16 cellular contexts compared by ENCODE assay signal in genomic region chr11:14635559-14635958, GRCh38. TPM values are rescaled to one million over a fixed set of nuclear protein-coding genes. Genes with fewer than 3 reads are reported as not detected.
DNase-seq lines count a peak whose midpoint lies in the region; ATAC-seq and TF ChIP-seq lines count a peak whose summit lies in the region.
"Had no signal": no experiment of that assay in that cellular context is flagged by ENCODE, and none has a peak within 500 bp of the region (broad histone marks: within the 10 kb centered on the region; RNA-seq: fewer than 3 reads in every experiment).

No MANE protein-coding gene starts in this region.

- 46 to 81% (median 71%) methylated on average over 1 of the region's 1 CpG for WGBS in spleen, 5 donors

- H3K4me1 ChIP-seq in spleen = peaks cover 0 to 59% (median 9%) of the 10 kb centered on the region in 6 donors

- H3K27ac ChIP-seq in spleen = peak overlapping the region in 5 of 8 donors; percentile 47 to 83 (median 71)
- H3K27ac ChIP-seq: cardiac muscle cell, skin epidermis had no signal

- peaks cover 58% of the 10 kb centered on the region for H3K4me1 Mint-ChIP-seq in activated T-cell treated with anti-CD3 and anti-CD28 coated beads, Interleukin-2, amount 50 U/mL, for 24 hours (ENCODE audit: low read depth)
- H3K4me1 Mint-ChIP-seq in activated naive CD8-positive, alpha-beta T cell treated with anti-CD3 and anti-CD28 coated beads, Interleukin-2, amount 50 U/mL, for 24 hours = peaks cover 60% of the 10 kb centered on the region

- no peaks in the 10 kb centered on the region for H3K36me3 ChIP-seq in spleen
- H3K36me3 ChIP-seq: cardiac muscle cell had no signal

- no peaks in the 10 kb centered on the region for H3K9me3 ChIP-seq in spleen

- no peak overlapping the region for H3K4me3 ChIP-seq in spleen
- H3K4me3 ChIP-seq: cardiac muscle cell, skin epidermis had no signal

- H3K9me3 Mint-ChIP-seq in activated T-cell treated with anti-CD3 and anti-CD28 coated beads, Interleukin-2, amount 50 U/mL, for 24 hours = peaks cover 15% of the 10 kb centered on the region
- H3K9me3 Mint-ChIP-seq in activated naive CD8-positive, alpha-beta T cell treated with anti-CD3 and anti-CD28 coated beads, Interleukin-2, amount 50 U/mL, for 24 hours = peaks cover 29% of the 10 kb centered on the region
- H3K9me3 Mint-ChIP-seq: stimulated activated memory B cell treated with anti-CD40 and anti-IgM and Interleukin-4, amounts not matched to agents 10 μg/mL and 1 μg/mL and 100 μg/mL, for 72 hours had no signal

- DNase-seq in activated T-cell treated with anti-CD3 and anti-CD28 coated beads, Interleukin-2, amount 50 U/mL, for 24 hours = no peak
- no peak for DNase-seq in activated T-cell treated with anti-CD3 and anti-CD28 coated beads, Interleukin-2, amount 50 U/mL, for 1 hour
- DNase-seq in MV-4-11 (lab: John Stamatoyannopoulos, UW) = peak; percentile 56
- no peak for DNase-seq in activated naive CD8-positive, alpha-beta T cell treated with anti-CD3 and anti-CD28 coated beads, Interleukin-2, amount 50 U/mL, for 24 hours
- no peak for DNase-seq in spleen
- DNase-seq: activated effector memory CD4-positive, alpha-beta T cell treated with Interleukin-2 at 50 U/mL for 16 hours; effector CD4-positive, alpha-beta T cell; hypothalamus; NCI-H82 had no signal

- H3K27me3 ChIP-seq in spleen (replicated peaks in 1 of 7) = no peaks in the 10 kb centered on the region
- H3K27me3 ChIP-seq: cardiac muscle cell had no signal

- no peak for ATAC-seq in activated naive CD8-positive, alpha-beta T cell treated with anti-CD3 and anti-CD28 coated beads, Interleukin-2, amount 50 U/mL, for 24 hours
- ATAC-seq in HG02763 (IDR thresholded peaks at IDR 0.05; ENCODE audit: unreplicated experiment) (no peak), HG03135 (IDR thresholded peaks at IDR 0.05; ENCODE audit: unreplicated experiment) (no peak), GM21526 (IDR thresholded peaks at IDR 0.05; ENCODE audit: low FRiP score, unreplicated experiment) (no peak)
- ATAC-seq: HCT116 had no signal

- no peak overlapping the region for H3K4me3 Mint-ChIP-seq in activated T-cell treated with anti-CD3 and anti-CD28 coated beads, Interleukin-2, amount 50 U/mL, for 24 hours
- H3K4me3 Mint-ChIP-seq in activated naive CD8-positive, alpha-beta T cell treated with anti-CD3 and anti-CD28 coated beads, Interleukin-2, amount 50 U/mL, for 24 hours = peak overlapping the region; percentile 32
- H3K4me3 Mint-ChIP-seq: stimulated activated memory B cell treated with anti-CD40 and anti-IgM and Interleukin-4, amounts not matched to agents 10 μg/mL and 1 μg/mL and 100 μg/mL, for 72 hours had no signal

- H3K36me3 Mint-ChIP-seq in activated T-cell treated with anti-CD3 and anti-CD28 coated beads, Interleukin-2, amount 50 U/mL, for 24 hours (ENCODE audit: low read depth) = peaks cover 63% of the 10 kb centered on the region
- H3K36me3 Mint-ChIP-seq in activated naive CD8-positive, alpha-beta T cell treated with anti-CD3 and anti-CD28 coated beads, Interleukin-2, amount 50 U/mL, for 24 hours (ENCODE audit: low read depth) = peaks cover 57% of the 10 kb centered on the region
- H3K36me3 Mint-ChIP-seq: stimulated activated memory B cell treated with anti-CD40 and anti-IgM and Interleukin-4, amounts not matched to agents 10 μg/mL and 1 μg/mL and 100 μg/mL, for 72 hours had no signal

- H3K27ac Mint-ChIP-seq in activated T-cell treated with anti-CD3 and anti-CD28 coated beads, Interleukin-2, amount 50 U/mL, for 24 hours = peak overlapping the region; percentile 22
- peak overlapping the region; percentile 77 for H3K27ac Mint-ChIP-seq in activated naive CD8-positive, alpha-beta T cell treated with anti-CD3 and anti-CD28 coated beads, Interleukin-2, amount 50 U/mL, for 24 hours
- H3K27ac Mint-ChIP-seq: stimulated activated memory B cell treated with anti-CD40 and anti-IgM and Interleukin-4, amounts not matched to agents 10 μg/mL and 1 μg/mL and 100 μg/mL, for 72 hours had no signal

- TF ChIP-seq CTCF in spleen (IDR thresholded peaks at IDR 0.05 in 8 of 11, conservative IDR thresholded peaks at IDR 0.05 in 3 of 11) = no peak

- no peak for TF ChIP-seq POLR2A in spleen (IDR thresholded peaks at IDR 0.05)

- H3K27me3 Mint-ChIP-seq in activated T-cell treated with anti-CD3 and anti-CD28 coated beads, Interleukin-2, amount 50 U/mL, for 24 hours = no peaks in the 10 kb centered on the region
- H3K27me3 Mint-ChIP-seq in activated naive CD8-positive, alpha-beta T cell treated with anti-CD3 and anti-CD28 coated beads, Interleukin-2, amount 50 U/mL, for 24 hours = peaks cover 1% of the 10 kb centered on the region
- H3K27me3 Mint-ChIP-seq: stimulated activated memory B cell treated with anti-CD40 and anti-IgM and Interleukin-4, amounts not matched to agents 10 μg/mL and 1 μg/mL and 100 μg/mL, for 72 hours had no signal

- intact Hi-C loops in spleen (cut with DNase I; ENCODE audit: low total_unique reads) = no loop called here

RNA-seq across cellular contexts. Expression of gene PDE3B, which starts 8.0 kb away (rescaled TPM):
- 10 to 100 TPM; 19.8 to 78.7 (median 40.0) TPM for total RNA-seq in spleen
- polyA plus RNA-seq in spleen = 1 to 10 TPM; 1.7 to 4.0 (median 2.5) TPM
